Comparison of ENCODE assay signal across 7 cellular contexts in the genomic region with DNA sequence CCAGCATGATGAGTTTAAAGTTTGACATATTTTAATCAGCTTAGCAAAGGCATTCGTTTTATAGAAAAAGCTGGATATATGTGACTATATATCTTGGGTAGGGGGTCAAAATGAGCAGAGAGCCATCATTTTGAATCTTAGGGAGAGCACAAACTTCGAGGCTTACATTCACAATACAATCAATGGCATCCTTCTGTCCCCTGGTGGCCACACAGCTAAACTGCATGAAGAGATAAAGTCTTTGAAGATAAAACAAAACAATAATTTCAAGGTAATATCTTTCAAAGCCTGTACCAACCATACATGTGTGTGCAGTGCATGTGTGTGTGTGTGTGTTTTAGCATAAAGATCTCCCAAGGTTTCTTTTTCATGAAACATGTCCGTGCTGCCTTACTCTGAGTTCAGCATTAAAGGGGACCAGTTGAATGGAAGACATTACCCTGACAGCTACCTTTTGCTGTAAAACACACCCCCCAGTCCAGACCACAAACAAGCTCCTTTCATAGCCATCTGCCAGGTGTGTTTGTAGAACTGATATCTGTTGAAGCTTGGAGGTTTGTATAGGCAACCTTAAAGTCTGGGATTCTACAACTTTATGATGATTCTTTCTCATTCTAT. TPM values are rescaled to one million over a fixed set of nuclear protein-coding genes. Genes with fewer than 3 reads are reported as not detected.
A peak's percentile ranks its signal among the peaks of the same experiment; 100 is the strongest.
DNase-seq lines count a peak whose midpoint lies in the region; ATAC-seq and TF ChIP-seq lines count a peak whose summit lies in the region.

No MANE protein-coding gene starts in this region.

- intact Hi-C loops in prostate gland (cut with DNase I): loop anchor here (10.0 kb wide), 2 partner anchors 81 to 321 kb away; no protein-coding TSS in a partner anchor

- no peaks in the 10 kb centered on the region for H3K9me3 ChIP-seq in prostate gland

- H3K36me3 ChIP-seq in prostate gland: no peaks in the 10 kb centered on the region

- no peaks in the 10 kb centered on the region for H3K27me3 ChIP-seq in prostate gland (replicated peaks; ENCODE audit: insufficient read depth)

- DNase-seq in GM04504 (ENCODE audit: low read depth) (peak; percentile 13), NCI-H2029 treated with DMSO at 0.1 percent for 48 hours (lab: John Stamatoyannopoulos, UW) (peak; percentile 4), fibroblast of gingiva (ENCODE audit: low read depth) (peak; percentile 6), prostate gland (ENCODE audit: low spot score) (peak; percentile 30), NCI-H187 treated with DMSO at 0.1 percent for 48 hours (lab: John Stamatoyannopoulos, UW) (no peak)
- DNase-seq in activated CD8-positive, alpha-beta memory T cell treated with anti-CD3 and anti-CD28 coated beads, Interleukin-2, amount 50 U/mL, for 24 hours (ENCODE audit: extremely low read depth): peak; percentile 6

- H3K4me1 ChIP-seq in prostate gland (replicated peaks): no peaks in the 10 kb centered on the region

- no peak overlapping the region for H3K27ac ChIP-seq in prostate gland

- TF ChIP-seq CTCF in prostate gland (IDR thresholded peaks at IDR 0.05): peak; percentile 58 to 79 (median 67)

- ATAC-seq in GM21825 (IDR thresholded peaks at IDR 0.05; ENCODE audit: unreplicated experiment): peak; percentile 56

- TF ChIP-seq POLR2A in prostate gland (IDR thresholded peaks at IDR 0.05): no peak

- no peak overlapping the region for H3K4me3 ChIP-seq in prostate gland

- WGBS in prostate gland: 4% methylated on average over 3 of the region's 3 CpGs

RNA-seq across cellular contexts. Expression of a gene that starts 22.0 kb away (rescaled TPM):
- 10 to 100 TPM; 15.2 to 25.7 TPM for total RNA-seq in prostate gland

RNA-seq across cellular contexts. Expression of a gene that starts 45.5 kb away (rescaled TPM):
- 1 to 10 TPM; 7.2 to 7.9 TPM for total RNA-seq in prostate gland
